8 cellular contexts compared by ENCODE assay signal in genomic region chr11:67287355-67288197, GRCh38. TPM values are rescaled to one million over a fixed set of nuclear protein-coding genes. Genes with fewer than 3 reads are reported as not detected.
DNase-seq lines count a peak whose midpoint lies in the region; ATAC-seq and TF ChIP-seq lines count a peak whose summit lies in the region.

No MANE protein-coding gene starts in this region.

- no peaks in the 10 kb centered on the region; the same call in 1 of the 2 replicates for H3K36me3 ChIP-seq in ES-I3 (ENCODE audit: insufficient read depth, low read length)
- H3K36me3 ChIP-seq in Peyer's patch = peaks cover 0 to 57% (median 5%) of the 10 kb centered on the region in 3 donors
- H3K36me3 ChIP-seq in endocrine pancreas (ENCODE audit: control insufficient read depth, insufficient read depth, low read length) = no peaks in the 10 kb centered on the region
- H3K36me3 ChIP-seq in osteoblast (ENCODE audit: insufficient read depth, low read length) = peaks cover 64% of the 10 kb centered on the region

- ATAC-seq in GM18870 (IDR thresholded peaks at IDR 0.05; ENCODE audit: unreplicated experiment) = no peak

- no peaks in the 10 kb centered on the region for H3K27me3 ChIP-seq in Peyer's patch
- no peaks in the 10 kb centered on the region for H3K27me3 ChIP-seq in endocrine pancreas (ENCODE audit: control insufficient read depth, insufficient read depth, low read length)
- H3K27me3 ChIP-seq in osteoblast (ENCODE audit: insufficient read depth, low read length) = no peaks in the 10 kb centered on the region

- no peaks in the 10 kb centered on the region for H3K9me3 ChIP-seq in ES-I3 (ENCODE audit: control insufficient read depth, insufficient read depth, low read length)
- no peaks in the 10 kb centered on the region for H3K9me3 ChIP-seq in Peyer's patch
- H3K9me3 ChIP-seq in endocrine pancreas (ENCODE audit: control insufficient read depth, low read length) = no peaks in the 10 kb centered on the region
- H3K9me3 ChIP-seq in osteoblast (ENCODE audit: low read depth, low read length) = no peaks in the 10 kb centered on the region

- H3K4me1 ChIP-seq in ES-I3 (ENCODE audit: insufficient read depth, low read length) (peaks cover 9% of the 10 kb centered on the region), Peyer's patch (peaks cover 4 to 48% (median 36%) of the 10 kb centered on the region in 4 donors), endocrine pancreas (ENCODE audit: control insufficient read depth, insufficient read depth, low read length) (no peaks in the 10 kb centered on the region), osteoblast (ENCODE audit: insufficient read depth, low read length) (peaks cover 28% of the 10 kb centered on the region)

- peak overlapping the region; percentile 95 for H3K4me2 ChIP-seq in osteoblast (ENCODE audit: insufficient read depth, low read length)

- H3K9ac ChIP-seq in ES-I3 (ENCODE audit: low read depth, low read length) (peak overlapping the region; percentile 67), endocrine pancreas (ENCODE audit: control insufficient read depth, insufficient read depth, low read length) (peak overlapping the region; percentile 69)

- H3K27ac ChIP-seq in Peyer's patch (peak overlapping the region; percentile 88 to 99 (median 94)), osteoblast (ENCODE audit: low read depth, low read length) (peak overlapping the region; percentile 96)

- peak overlapping the region; percentile 81 for H2AFZ ChIP-seq in osteoblast (ENCODE audit: low read length)

- TF ChIP-seq CTCF in Peyer's patch (IDR thresholded peaks at IDR 0.05) (no peak), osteoblast (IDR thresholded peaks at IDR 0.05; ENCODE audit: extremely low read depth, low read depth, low read length) (no peak)

- no peak for DNase-seq in Peyer's patch
- peak; percentile 87 for DNase-seq in osteoblast (ENCODE audit: insufficient read length, low spot score, missing footprints)
- no peak for DNase-seq in NCI-H2081 (lab: John Stamatoyannopoulos, UW)
- DNase-seq in DMS153 (lab: John Stamatoyannopoulos, UW) = no peak
- DNase-seq in AG08395 (ENCODE audit: low spot score) = no peak

- peaks cover 30% of the 10 kb centered on the region for H3K79me2 ChIP-seq in osteoblast (ENCODE audit: insufficient read depth, low read length)

- peak overlapping the region in 3 of 4 donors; percentile 74 to 92 (median 91) for H3K4me3 ChIP-seq in Peyer's patch
- no peak overlapping the region for H3K4me3 ChIP-seq in endocrine pancreas (ENCODE audit: control insufficient read depth, insufficient read depth, low read length)
- H3K4me3 ChIP-seq in osteoblast (ENCODE audit: insufficient read depth, low read length) = peak overlapping the region; percentile 92

- no peak for TF ChIP-seq POLR2A in Peyer's patch (IDR thresholded peaks at IDR 0.05)

- peaks cover 16% of the 10 kb centered on the region for H4K20me1 ChIP-seq in osteoblast (ENCODE audit: insufficient read depth, low read length)

RNA-seq across cellular contexts. Expression of gene ANKRD13D, which starts 1.5 kb away (rescaled TPM):
- 10 to 100 TPM; 25.4 to 97.4 (median 41.5) TPM for total RNA-seq in Peyer's patch
- total RNA-seq in osteoblast = 33.0 and 34.4 TPM in 2 replicates

RNA-seq across cellular contexts. Expression of gene SSH3, which starts 15.8 kb away (rescaled TPM):
- total RNA-seq in Peyer's patch = 100 to 1,000 TPM in 2 of 4 donors, 10 to 100 TPM in 2; 55.9 to 128 (median 99.9) TPM
- 13.3 and 25.0 TPM in 2 replicates for total RNA-seq in osteoblast

RNA-seq across cellular contexts. Expression of gene GRK2, which starts 21.3 kb away (rescaled TPM):
- total RNA-seq in Peyer's patch (100 to 1,000 TPM; 103 to 276 (median 163) TPM), osteoblast (21.4 and 23.6 TPM in 2 replicates)
